8 cellular contexts compared by ENCODE assay signal in the genomic region with DNA sequence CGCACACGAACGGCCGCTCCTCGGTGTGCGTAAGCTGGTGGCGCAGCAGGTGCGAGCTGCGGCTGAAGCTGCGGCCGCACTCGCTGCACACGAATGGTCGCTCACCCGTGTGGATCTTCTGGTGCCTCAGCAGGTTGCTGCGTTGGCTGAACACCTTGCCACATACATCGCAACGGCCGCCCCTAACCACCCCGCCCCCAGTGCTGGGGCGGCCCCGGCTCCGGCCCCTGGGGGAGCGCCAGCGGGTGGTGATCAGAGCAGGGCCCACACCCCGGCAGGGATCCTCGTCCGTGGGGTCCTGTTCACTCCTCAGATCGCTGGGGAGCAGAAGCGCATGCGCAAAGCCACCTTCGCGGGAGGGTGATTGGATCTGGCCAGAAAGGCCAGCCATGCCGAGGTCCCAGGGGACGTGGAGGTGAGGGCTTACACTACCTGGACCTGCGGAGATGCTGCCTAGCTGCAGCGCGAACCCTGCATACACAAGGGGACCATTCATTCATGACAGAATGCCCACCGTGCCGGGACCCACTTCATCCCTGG. TPM values are rescaled to one million over a fixed set of nuclear protein-coding genes. Genes with fewer than 3 reads are reported as not detected.
A peak's percentile ranks its signal among the peaks of the same experiment; 100 is the strongest.
DNase-seq lines count a peak whose midpoint lies in the region; ATAC-seq and TF ChIP-seq lines count a peak whose summit lies in the region.
"Had no signal": no experiment of that assay in that cellular context is flagged by ENCODE, and none has a peak within 500 bp of the region (broad histone marks: within the 10 kb centered on the region; RNA-seq: fewer than 3 reads in every experiment).

No MANE protein-coding gene starts in this region.

- no peak for TF ChIP-seq CTCF in kidney epithelial cell (IDR thresholded peaks at IDR 0.05; ENCODE audit: insufficient read depth, low read length, poor library complexity, severe bottlenecking)

- H3K36me3 ChIP-seq in H7 (replicated peaks; ENCODE audit: control insufficient read depth, insufficient read depth, low read length): peaks cover 3% of the 10 kb centered on the region; the same call in 1 of the 2 replicates
- no peaks in the 10 kb centered on the region for H3K36me3 ChIP-seq in kidney epithelial cell (ENCODE audit: control insufficient read depth, insufficient read depth, low read length)
- peaks cover 10% of the 10 kb centered on the region for H3K36me3 ChIP-seq in MG63

- no peak for ATAC-seq in activated naive CD8-positive, alpha-beta T cell treated with anti-CD3 and anti-CD28 coated beads, Interleukin-2, amount 10 ng/mL, durations not matched to agents 7 days and 5 days (ENCODE audit: low read depth)
- ATAC-seq in stimulated activated naive CD8-positive, alpha-beta T cell treated with anti-CD3 and anti-CD28 coated beads, Interleukin-15, amount 100 ng/mL, for 72 hours: no peak

- H3K36me3 Mint-ChIP-seq in activated naive CD8-positive, alpha-beta T cell treated with anti-CD3 and anti-CD28 coated beads, Interleukin-2, amount 10 ng/mL, durations not matched to agents 7 days and 5 days: peaks cover 3% of the 10 kb centered on the region

- peak overlapping the region; percentile 86 for H3K4me3 Mint-ChIP-seq in activated naive CD8-positive, alpha-beta T cell treated with anti-CD3 and anti-CD28 coated beads, Interleukin-2, amount 10 ng/mL, durations not matched to agents 7 days and 5 days
- peak overlapping the region; percentile 82 to 97 for H3K4me3 Mint-ChIP-seq in stimulated activated naive CD8-positive, alpha-beta T cell treated with anti-CD3 and anti-CD28 coated beads, Interleukin-15, amount 100 ng/mL, for 72 hours

- no peaks in the 10 kb centered on the region for H3K9me3 Mint-ChIP-seq in activated naive CD8-positive, alpha-beta T cell treated with anti-CD3 and anti-CD28 coated beads, Interleukin-2, amount 10 ng/mL, durations not matched to agents 7 days and 5 days
- no peaks in the 10 kb centered on the region for H3K9me3 Mint-ChIP-seq in stimulated activated naive CD8-positive, alpha-beta T cell treated with anti-CD3 and anti-CD28 coated beads, Interleukin-15, amount 100 ng/mL, for 72 hours

- H3K27me3 ChIP-seq in H7 (ENCODE audit: control insufficient read depth, insufficient read depth, low read length): no peaks in the 10 kb centered on the region
- no peaks in the 10 kb centered on the region for H3K27me3 ChIP-seq in kidney epithelial cell (ENCODE audit: control insufficient read depth, insufficient read depth, low read length)
- no peaks in the 10 kb centered on the region for H3K27me3 ChIP-seq in MG63

- DNase-seq in H7 (peak; percentile 81), kidney epithelial cell (ENCODE audit: low read depth) (no peak), NCI-H2171 (lab: John Stamatoyannopoulos, UW) (no peak), OCI-M2 (lab: John Stamatoyannopoulos, UW; ENCODE audit: unreplicated experiment) (no peak), MG63 (no peak)
- peak; percentile 63 for DNase-seq in activated naive CD8-positive, alpha-beta T cell treated with anti-CD3 and anti-CD28 coated beads, Interleukin-2, amount 10 ng/mL, durations not matched to agents 7 days and 5 days
- no peak for DNase-seq in stimulated activated naive CD8-positive, alpha-beta T cell treated with anti-CD3 and anti-CD28 coated beads, Interleukin-15, amount 100 ng/mL, for 72 hours
- DNase-seq: NCI-H1105 had no signal

- POLR2A ChIA-PET in activated naive CD8-positive, alpha-beta T cell treated with anti-CD3 and anti-CD28 coated beads, Interleukin-2, amount 10 ng/mL, durations not matched to agents 7 days and 5 days (lab: Charles Lee): interaction anchor here (0.6 to 5.9 kb wide), 9 partner anchors 8 to 49 kb away, joined by 3 to 50 read pairs (median 9); partner anchors contain the start of genes CHMP2A, MZF1, TRIM28 and ZBTB45

- H3K4me3 ChIP-seq in H7 (ENCODE audit: insufficient read depth, low read depth, low read length) (no peak overlapping the region), kidney epithelial cell (ENCODE audit: low read depth, low read length) (peak overlapping the region; percentile 24), MG63 (no peak overlapping the region)

- H3K4me1 Mint-ChIP-seq in activated naive CD8-positive, alpha-beta T cell treated with anti-CD3 and anti-CD28 coated beads, Interleukin-2, amount 10 ng/mL, durations not matched to agents 7 days and 5 days: peaks cover 31% of the 10 kb centered on the region
- peaks cover 61% of the 10 kb centered on the region for H3K4me1 Mint-ChIP-seq in stimulated activated naive CD8-positive, alpha-beta T cell treated with anti-CD3 and anti-CD28 coated beads, Interleukin-15, amount 100 ng/mL, for 72 hours

- no peaks in the 10 kb centered on the region for H3K9me3 ChIP-seq in MG63

- no peaks in the 10 kb centered on the region for H3K27me3 Mint-ChIP-seq in activated naive CD8-positive, alpha-beta T cell treated with anti-CD3 and anti-CD28 coated beads, Interleukin-2, amount 10 ng/mL, durations not matched to agents 7 days and 5 days
- H3K27me3 Mint-ChIP-seq in stimulated activated naive CD8-positive, alpha-beta T cell treated with anti-CD3 and anti-CD28 coated beads, Interleukin-15, amount 100 ng/mL, for 72 hours: no peaks in the 10 kb centered on the region

- peak overlapping the region; percentile 96 for H3K27ac Mint-ChIP-seq in activated naive CD8-positive, alpha-beta T cell treated with anti-CD3 and anti-CD28 coated beads, Interleukin-2, amount 10 ng/mL, durations not matched to agents 7 days and 5 days
- peak overlapping the region in 1 of 2 donors; percentile 93 for H3K27ac Mint-ChIP-seq in stimulated activated naive CD8-positive, alpha-beta T cell treated with anti-CD3 and anti-CD28 coated beads, Interleukin-15, amount 100 ng/mL, for 72 hours

RNA-seq across cellular contexts. Expression of gene UBE2M, which starts 4.7 kb away (rescaled TPM):
- 131 and 188 TPM in 2 replicates for total RNA-seq in H7 (2014; rRNA removed; shearing (Covaris generic))
- total RNA-seq in activated naive CD8-positive, alpha-beta T cell treated with anti-CD3 and anti-CD28 coated beads, Interleukin-2, amount 10 ng/mL, durations not matched to agents 7 days and 5 days: 10 to 100 TPM; 79.5 to 81.2 TPM
- 50.3 and 58.2 TPM in 2 replicates for total RNA-seq in kidney epithelial cell
- 132 and 239 TPM in 2 replicates for total RNA-seq in MG63 (2014; rRNA removed; shearing (Covaris generic); ENCODE audit: low replicate concordance)

RNA-seq across cellular contexts. Expression of gene CHMP2A, which starts 8.2 kb away (rescaled TPM):
- 85.9 and 96.2 TPM in 2 replicates for total RNA-seq in H7 (2014; rRNA removed; shearing (Covaris generic))
- 100 to 1,000 TPM in 1 of 2 experiments, 10 to 100 TPM in 1; 99.0 to 111 TPM for total RNA-seq in activated naive CD8-positive, alpha-beta T cell treated with anti-CD3 and anti-CD28 coated beads, Interleukin-2, amount 10 ng/mL, durations not matched to agents 7 days and 5 days
- 139 and 154 TPM in 2 replicates for total RNA-seq in kidney epithelial cell
- 50.3 and 58.8 TPM in 2 replicates for total RNA-seq in MG63 (2014; rRNA removed; shearing (Covaris generic); ENCODE audit: low replicate concordance)

RNA-seq across cellular contexts. Expression of gene MZF1, which starts 10.0 kb away (rescaled TPM):
- 11.0 and 12.5 TPM in 2 replicates for total RNA-seq in H7 (2014; rRNA removed; shearing (Covaris generic))
- total RNA-seq in activated naive CD8-positive, alpha-beta T cell treated with anti-CD3 and anti-CD28 coated beads, Interleukin-2, amount 10 ng/mL, durations not matched to agents 7 days and 5 days: 10 to 100 TPM; 31.3 to 31.7 TPM
- 14.6 and 19.3 TPM in 2 replicates for total RNA-seq in kidney epithelial cell
- 9.4 and 23.8 TPM in 2 replicates for total RNA-seq in MG63 (2014; rRNA removed; shearing (Covaris generic); ENCODE audit: low replicate concordance)

RNA-seq across cellular contexts. Expression of gene TRIM28, which starts 19.2 kb away (rescaled TPM):
- total RNA-seq in H7 (2014; rRNA removed; shearing (Covaris generic)): 1,648 and 1,979 TPM in 2 replicates
- total RNA-seq in activated naive CD8-positive, alpha-beta T cell treated with anti-CD3 and anti-CD28 coated beads, Interleukin-2, amount 10 ng/mL, durations not matched to agents 7 days and 5 days: 100 to 1,000 TPM; 409 to 412 TPM
- 381 and 470 TPM in 2 replicates for total RNA-seq in kidney epithelial cell
- 352 and 641 TPM in 2 replicates for total RNA-seq in MG63 (2014; rRNA removed; shearing (Covaris generic); ENCODE audit: low replicate concordance)

RNA-seq across cellular contexts. Expression of gene ZBTB45, which starts 43.5 kb away (rescaled TPM):
- 12.6 and 20.4 TPM in 2 replicates for total RNA-seq in H7 (2014; rRNA removed; shearing (Covaris generic))
- 10 to 100 TPM; 18.9 to 19.5 TPM for total RNA-seq in activated naive CD8-positive, alpha-beta T cell treated with anti-CD3 and anti-CD28 coated beads, Interleukin-2, amount 10 ng/mL, durations not matched to agents 7 days and 5 days
- total RNA-seq in kidney epithelial cell: 15.6 and 16.2 TPM in 2 replicates
- 8.3 and 24.7 TPM in 2 replicates for total RNA-seq in MG63 (2014; rRNA removed; shearing (Covaris generic); ENCODE audit: low replicate concordance)

Comparison
In these comparisons a context has a peak if more than half of its experiments do, and no peak if none do; other contexts are left out.
1. DNase-seq: peak in H7 (single experiment) and activated naive CD8-positive, alpha-beta T cell treated with anti-CD3 and anti-CD28 coated beads, Interleukin-2, amount 10 ng/mL, durations not matched to agents 7 days and 5 days (single experiment); none in kidney epithelial cell (single experiment), stimulated activated naive CD8-positive, alpha-beta T cell treated with anti-CD3 and anti-CD28 coated beads, Interleukin-15, amount 100 ng/mL, for 72 hours (0 of 2), NCI-H2171 (single experiment), OCI-M2 (single experiment) and MG63 (single experiment).